ENCODE assay signal across 15 cellular contexts in genomic region chr4:112927544-112927943, GRCh38.
"Had no signal": no experiment of that assay in that cellular context is flagged by ENCODE, and none has a peak within 500 bp of the region (broad histone marks: within the 10 kb centered on the region; RNA-seq: fewer than 3 reads in every experiment).

No MANE protein-coding gene starts in this region.

- ATAC-seq: activated naive CD8-positive, alpha-beta T cell treated with anti-CD3 and anti-CD28 coated beads, Interleukin-2, amount 50 U/mL, for 24 hours; left lung; T-cell had no signal

- DNase-seq: activated CD4-positive, alpha-beta memory T cell treated with anti-CD3 and anti-CD28 coated beads for 36 hours; activated CD4-positive, alpha-beta T cell treated with anti-CD3 and anti-CD28 coated beads for 1 hour; activated naive CD4-positive, alpha-beta T cell treated with Interleukin-2 at 50 U/mL for 16 hours; activated naive CD8-positive, alpha-beta T cell treated with anti-CD3 and anti-CD28 coated beads, Interleukin-2, amount 50 U/mL, for 24 hours; left lung; ovary; retina; SJCRH30; T-cell; T1000; tibial artery had no signal

- H3K9me3 ChIP-seq: left lung, ovary, SJCRH30, tibial artery had no signal

- H3K27ac ChIP-seq: left lung, ovary, SJCRH30, skin epidermis, tibial artery had no signal

- H3K4me3 ChIP-seq: left lung, ovary, SJCRH30, skin epidermis, tibial artery had no signal

- H3K27me3 ChIP-seq: left lung, SJCRH30, tibial artery had no signal

- FAIRE-seq: astrocyte, colon, endothelial cell of umbilical vein had no signal

- H3K36me3 ChIP-seq: left lung, ovary, SJCRH30, tibial artery had no signal

- H3K4me1 ChIP-seq: left lung, SJCRH30 had no signal
